In the genomic region with DNA sequence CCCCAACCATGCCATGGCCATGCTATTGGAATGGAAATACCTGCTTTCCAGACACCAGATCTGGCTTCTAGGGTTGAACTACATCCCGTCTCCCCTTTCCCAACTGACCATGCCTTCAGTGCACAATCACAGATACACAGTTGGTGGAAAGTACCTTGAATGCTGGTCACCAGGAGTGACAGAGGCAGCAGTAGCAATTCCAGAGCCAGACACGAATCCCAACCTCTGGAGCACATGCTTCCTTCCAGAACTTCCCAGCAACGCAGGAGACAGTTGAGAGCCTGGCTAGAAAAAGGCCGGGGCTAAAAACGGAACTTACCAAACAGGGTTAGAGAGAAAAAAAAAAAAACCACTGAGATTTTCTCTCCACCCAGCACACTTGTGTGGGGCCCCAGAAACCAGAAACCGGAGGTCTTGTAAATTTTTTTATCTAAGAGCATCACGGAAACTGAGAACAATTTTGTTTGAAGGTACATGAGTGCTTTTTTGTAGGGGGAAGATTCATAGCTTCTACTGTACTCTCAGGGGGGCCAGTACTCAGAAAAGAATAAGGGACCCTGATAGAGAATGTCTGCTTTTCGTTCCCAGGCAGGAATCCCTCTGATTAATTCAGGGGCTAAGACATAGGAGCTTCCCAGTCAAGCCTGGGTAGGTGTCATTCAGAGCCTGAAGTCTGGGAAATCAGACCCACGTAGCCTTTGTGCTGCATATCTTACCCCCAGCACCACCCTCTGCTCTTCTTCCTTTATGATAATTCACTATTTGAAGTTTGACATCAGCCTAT, we compare ENCODE assay signal across 2 cellular contexts.
TF ChIP-seq lines count a peak whose summit lies in the region.

A gene with protein sequence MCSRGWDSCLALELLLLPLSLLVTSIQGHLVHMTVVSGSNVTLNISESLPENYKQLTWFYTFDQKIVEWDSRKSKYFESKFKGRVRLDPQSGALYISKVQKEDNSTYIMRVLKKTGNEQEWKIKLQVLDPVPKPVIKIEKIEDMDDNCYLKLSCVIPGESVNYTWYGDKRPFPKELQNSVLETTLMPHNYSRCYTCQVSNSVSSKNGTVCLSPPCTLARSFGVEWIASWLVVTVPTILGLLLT (minus strand): TSS at position 295 of the 784 bp plus-strand sequence. CDS start 59 bp downstream, at position 236.

TF ChIP-seq in liver, 16 proteins besides CTCF, POLR2A, EP300 and RAD21 (continued from another document):
- TF ChIP-seq, protein P1, sequence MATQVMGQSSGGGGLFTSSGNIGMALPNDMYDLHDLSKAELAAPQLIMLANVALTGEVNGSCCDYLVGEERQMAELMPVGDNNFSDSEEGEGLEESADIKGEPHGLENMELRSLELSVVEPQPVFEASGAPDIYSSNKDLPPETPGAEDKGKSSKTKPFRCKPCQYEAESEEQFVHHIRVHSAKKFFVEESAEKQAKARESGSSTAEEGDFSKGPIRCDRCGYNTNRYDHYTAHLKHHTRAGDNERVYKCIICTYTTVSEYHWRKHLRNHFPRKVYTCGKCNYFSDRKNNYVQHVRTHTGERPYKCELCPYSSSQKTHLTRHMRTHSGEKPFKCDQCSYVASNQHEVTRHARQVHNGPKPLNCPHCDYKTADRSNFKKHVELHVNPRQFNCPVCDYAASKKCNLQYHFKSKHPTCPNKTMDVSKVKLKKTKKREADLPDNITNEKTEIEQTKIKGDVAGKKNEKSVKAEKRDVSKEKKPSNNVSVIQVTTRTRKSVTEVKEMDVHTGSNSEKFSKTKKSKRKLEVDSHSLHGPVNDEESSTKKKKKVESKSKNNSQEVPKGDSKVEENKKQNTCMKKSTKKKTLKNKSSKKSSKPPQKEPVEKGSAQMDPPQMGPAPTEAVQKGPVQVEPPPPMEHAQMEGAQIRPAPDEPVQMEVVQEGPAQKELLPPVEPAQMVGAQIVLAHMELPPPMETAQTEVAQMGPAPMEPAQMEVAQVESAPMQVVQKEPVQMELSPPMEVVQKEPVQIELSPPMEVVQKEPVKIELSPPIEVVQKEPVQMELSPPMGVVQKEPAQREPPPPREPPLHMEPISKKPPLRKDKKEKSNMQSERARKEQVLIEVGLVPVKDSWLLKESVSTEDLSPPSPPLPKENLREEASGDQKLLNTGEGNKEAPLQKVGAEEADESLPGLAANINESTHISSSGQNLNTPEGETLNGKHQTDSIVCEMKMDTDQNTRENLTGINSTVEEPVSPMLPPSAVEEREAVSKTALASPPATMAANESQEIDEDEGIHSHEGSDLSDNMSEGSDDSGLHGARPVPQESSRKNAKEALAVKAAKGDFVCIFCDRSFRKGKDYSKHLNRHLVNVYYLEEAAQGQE (IDR thresholded peaks at IDR 0.05): no peak
- TF ChIP-seq TAF1 (conservative IDR thresholded peaks at IDR 0.05) (no peak), HNF4G (IDR thresholded peaks at IDR 0.05) (no peak), YY1 (IDR thresholded peaks at IDR 0.05) (no peak), EGR1 (IDR thresholded peaks at IDR 0.05; ENCODE audit: low read depth in 2 of 2) (no peak), GABPA (IDR thresholded peaks at IDR 0.05 in 1 of 2, conservative IDR thresholded peaks at IDR 0.05 in 1 of 2) (no peak)
- TF ChIP-seq, protein P2, sequence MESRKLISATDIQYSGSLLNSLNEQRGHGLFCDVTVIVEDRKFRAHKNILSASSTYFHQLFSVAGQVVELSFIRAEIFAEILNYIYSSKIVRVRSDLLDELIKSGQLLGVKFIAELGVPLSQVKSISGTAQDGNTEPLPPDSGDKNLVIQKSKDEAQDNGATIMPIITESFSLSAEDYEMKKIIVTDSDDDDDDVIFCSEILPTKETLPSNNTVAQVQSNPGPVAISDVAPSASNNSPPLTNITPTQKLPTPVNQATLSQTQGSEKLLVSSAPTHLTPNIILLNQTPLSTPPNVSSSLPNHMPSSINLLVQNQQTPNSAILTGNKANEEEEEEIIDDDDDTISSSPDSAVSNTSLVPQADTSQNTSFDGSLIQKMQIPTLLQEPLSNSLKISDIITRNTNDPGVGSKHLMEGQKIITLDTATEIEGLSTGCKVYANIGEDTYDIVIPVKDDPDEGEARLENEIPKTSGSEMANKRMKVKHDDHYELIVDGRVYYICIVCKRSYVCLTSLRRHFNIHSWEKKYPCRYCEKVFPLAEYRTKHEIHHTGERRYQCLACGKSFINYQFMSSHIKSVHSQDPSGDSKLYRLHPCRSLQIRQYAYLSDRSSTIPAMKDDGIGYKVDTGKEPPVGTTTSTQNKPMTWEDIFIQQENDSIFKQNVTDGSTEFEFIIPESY (IDR thresholded peaks at IDR 0.05): no peak
TF ChIP-seq in liver: peak in this region for 0.

TF ChIP-seq in HepG2, 621 proteins besides CTCF, POLR2A, EP300 and RAD21 (continued from another document):
- TF ChIP-seq, protein P2 (CRISPR knock-in tag; IDR thresholded peaks at IDR 0.05): no peak
- TF ChIP-seq, protein P3, sequence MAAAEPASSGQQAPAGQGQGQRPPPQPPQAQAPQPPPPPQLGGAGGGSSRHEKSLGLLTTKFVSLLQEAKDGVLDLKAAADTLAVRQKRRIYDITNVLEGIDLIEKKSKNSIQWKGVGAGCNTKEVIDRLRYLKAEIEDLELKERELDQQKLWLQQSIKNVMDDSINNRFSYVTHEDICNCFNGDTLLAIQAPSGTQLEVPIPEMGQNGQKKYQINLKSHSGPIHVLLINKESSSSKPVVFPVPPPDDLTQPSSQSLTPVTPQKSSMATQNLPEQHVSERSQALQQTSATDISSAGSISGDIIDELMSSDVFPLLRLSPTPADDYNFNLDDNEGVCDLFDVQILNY (CRISPR knock-in tag; conservative IDR thresholded peaks at IDR 0.05): no peak
- no peak for TF ChIP-seq DMAP1 (CRISPR knock-in tag; IDR thresholded peaks at IDR 0.05)
- TF ChIP-seq ZNF790 (CRISPR knock-in tag; IDR thresholded peaks at IDR 0.05; ENCODE audit: borderline replicate concordance): no peak
- no peak for TF ChIP-seq GATAD1 (CRISPR knock-in tag; IDR thresholded peaks at IDR 0.05)
- TF ChIP-seq ZNF496 (CRISPR knock-in tag; IDR thresholded peaks at IDR 0.05; ENCODE audit: insufficient replicate concordance): no peak
- TF ChIP-seq, protein P4, sequence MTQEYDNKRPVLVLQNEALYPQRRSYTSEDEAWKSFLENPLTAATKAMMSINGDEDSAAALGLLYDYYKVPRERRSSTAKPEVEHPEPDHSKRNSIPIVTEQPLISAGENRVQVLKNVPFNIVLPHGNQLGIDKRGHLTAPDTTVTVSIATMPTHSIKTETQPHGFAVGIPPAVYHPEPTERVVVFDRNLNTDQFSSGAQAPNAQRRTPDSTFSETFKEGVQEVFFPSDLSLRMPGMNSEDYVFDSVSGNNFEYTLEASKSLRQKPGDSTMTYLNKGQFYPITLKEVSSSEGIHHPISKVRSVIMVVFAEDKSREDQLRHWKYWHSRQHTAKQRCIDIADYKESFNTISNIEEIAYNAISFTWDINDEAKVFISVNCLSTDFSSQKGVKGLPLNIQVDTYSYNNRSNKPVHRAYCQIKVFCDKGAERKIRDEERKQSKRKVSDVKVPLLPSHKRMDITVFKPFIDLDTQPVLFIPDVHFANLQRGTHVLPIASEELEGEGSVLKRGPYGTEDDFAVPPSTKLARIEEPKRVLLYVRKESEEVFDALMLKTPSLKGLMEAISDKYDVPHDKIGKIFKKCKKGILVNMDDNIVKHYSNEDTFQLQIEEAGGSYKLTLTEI (CRISPR knock-in tag; conservative IDR thresholded peaks at IDR 0.05): no peak
- TF ChIP-seq, protein P5, sequence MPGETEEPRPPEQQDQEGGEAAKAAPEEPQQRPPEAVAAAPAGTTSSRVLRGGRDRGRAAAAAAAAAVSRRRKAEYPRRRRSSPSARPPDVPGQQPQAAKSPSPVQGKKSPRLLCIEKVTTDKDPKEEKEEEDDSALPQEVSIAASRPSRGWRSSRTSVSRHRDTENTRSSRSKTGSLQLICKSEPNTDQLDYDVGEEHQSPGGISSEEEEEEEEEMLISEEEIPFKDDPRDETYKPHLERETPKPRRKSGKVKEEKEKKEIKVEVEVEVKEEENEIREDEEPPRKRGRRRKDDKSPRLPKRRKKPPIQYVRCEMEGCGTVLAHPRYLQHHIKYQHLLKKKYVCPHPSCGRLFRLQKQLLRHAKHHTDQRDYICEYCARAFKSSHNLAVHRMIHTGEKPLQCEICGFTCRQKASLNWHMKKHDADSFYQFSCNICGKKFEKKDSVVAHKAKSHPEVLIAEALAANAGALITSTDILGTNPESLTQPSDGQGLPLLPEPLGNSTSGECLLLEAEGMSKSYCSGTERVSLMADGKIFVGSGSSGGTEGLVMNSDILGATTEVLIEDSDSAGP (CRISPR knock-in tag; IDR thresholded peaks at IDR 0.05; ENCODE audit: borderline replicate concordance): no peak
- no peak for TF ChIP-seq RXRA (CRISPR knock-in tag; IDR thresholded peaks at IDR 0.05)
- TF ChIP-seq ARID2 (CRISPR knock-in tag; IDR thresholded peaks at IDR 0.05; ENCODE audit: borderline replicate concordance): no peak
- TF ChIP-seq AGO2 (optimal IDR thresholded peaks at IDR 0.05; ENCODE audit: low read depth, low read length): no peak
- TF ChIP-seq HNRNPL (IDR thresholded peaks at IDR 0.05; ENCODE audit: low read depth, low read length): no peak
- TF ChIP-seq NR2C2 (CRISPR knock-in tag; IDR thresholded peaks at IDR 0.05; ENCODE audit: borderline replicate concordance): no peak
